In the genomic region with DNA sequence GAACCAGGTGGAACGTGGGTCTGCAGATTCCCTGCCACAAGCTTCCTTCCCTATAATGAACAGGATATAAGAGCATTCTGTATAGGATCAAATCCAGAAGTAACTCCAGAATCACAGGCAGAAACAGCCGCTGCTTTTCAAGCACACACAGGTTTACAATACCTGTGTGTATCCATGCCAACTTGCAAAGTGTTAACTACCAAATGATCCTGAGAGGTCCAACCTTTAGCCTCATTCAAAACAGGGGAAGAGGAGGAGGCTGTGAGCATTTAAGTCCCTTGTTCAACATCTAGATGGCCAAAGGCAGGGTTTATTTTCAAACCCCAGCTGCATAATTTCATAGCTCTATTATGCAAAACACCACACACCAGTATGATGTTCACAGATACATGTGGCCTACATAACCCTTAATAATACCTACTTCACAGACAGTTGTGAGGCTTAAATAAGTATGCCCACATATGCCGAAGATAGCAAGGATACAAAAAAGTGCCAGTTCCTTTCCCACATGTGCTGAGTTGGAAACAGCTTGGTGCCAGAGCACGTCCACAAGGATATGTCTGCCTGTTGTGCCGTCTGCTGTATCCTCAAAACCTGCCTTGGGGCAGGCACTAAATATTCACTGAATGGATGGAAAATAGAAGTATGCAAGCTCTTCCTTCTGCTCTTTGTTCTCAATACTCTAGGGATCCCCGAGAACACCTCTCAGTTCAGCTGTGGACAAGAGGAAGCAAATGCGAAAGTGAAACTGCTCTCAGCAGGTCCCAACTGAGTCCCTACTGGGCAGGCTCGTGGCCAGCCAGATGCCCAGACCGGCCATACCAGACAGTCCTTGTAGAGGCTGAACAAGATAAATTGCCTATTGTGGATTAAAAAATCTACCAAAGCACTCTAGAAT, we compare ENCODE assay signal across 8 cellular contexts.
DNase-seq lines count a peak whose midpoint lies in the region; TF ChIP-seq lines count a peak whose summit lies in the region.

No MANE protein-coding gene starts in this region.

- H3K18ac ChIP-seq in neuronal stem cell (ENCODE audit: low read length): no peak overlapping the region

- no CpG with 5 or more reads among the region's 9 CpGs for WGBS in neuronal stem cell (ENCODE audit: extremely low coverage in 2 of 2, insufficient read length in 2 of 2, insufficient replicate concordance in 1 of 2), 2 donors

- peaks cover 3% of the 10 kb centered on the region for H3K79me1 ChIP-seq in neuronal stem cell (ENCODE audit: low read depth, low read length)

- peak overlapping the region; percentile 61 for H3K4me3 Mint-ChIP-seq in activated CD4-positive, alpha-beta memory T cell treated with anti-CD3 and anti-CD28 coated beads, Interleukin-2, amount 10 ng/mL, durations not matched to agents 7 days and 5 days

- H3K9ac ChIP-seq in KMS-11 (peak overlapping the region; percentile 52), neuronal stem cell (ENCODE audit: low read depth, low read length, poor library complexity) (no peak overlapping the region)

- in situ Hi-C loops in G401 (cut with HindIII; ENCODE audit: low sequenced_read_pairs): no loop called here

- H4K91ac ChIP-seq in neuronal stem cell (ENCODE audit: low read depth, low read length, poor library complexity): no peak overlapping the region

- H3K9me3 Mint-ChIP-seq in activated CD4-positive, alpha-beta memory T cell treated with anti-CD3 and anti-CD28 coated beads, Interleukin-2, amount 10 ng/mL, durations not matched to agents 7 days and 5 days: peaks cover 31% of the 10 kb centered on the region

- H3K27ac ChIP-seq in KMS-11 (peak overlapping the region; percentile 55), neuronal stem cell (replicated peaks; ENCODE audit: low read length) (no peak overlapping the region)

- H3K36me3 ChIP-seq in KMS-11 (ENCODE audit: insufficient read depth) (no peaks in the 10 kb centered on the region), neuronal stem cell (replicated peaks in 1 of 2; ENCODE audit: control insufficient read depth in 2 of 2, insufficient read depth in 2 of 2, low read length in 2 of 2) (no peaks in the 10 kb centered on the region)

- H3K4me1 Mint-ChIP-seq in activated CD4-positive, alpha-beta memory T cell treated with anti-CD3 and anti-CD28 coated beads, Interleukin-2, amount 10 ng/mL, durations not matched to agents 7 days and 5 days: peaks cover 6% of the 10 kb centered on the region

- no peaks in the 10 kb centered on the region for H3K36me3 Mint-ChIP-seq in activated CD4-positive, alpha-beta memory T cell treated with anti-CD3 and anti-CD28 coated beads, Interleukin-2, amount 10 ng/mL, durations not matched to agents 7 days and 5 days (ENCODE audit: low read depth)

- no peak overlapping the region for H3K27ac Mint-ChIP-seq in activated CD4-positive, alpha-beta memory T cell treated with anti-CD3 and anti-CD28 coated beads, Interleukin-2, amount 10 ng/mL, durations not matched to agents 7 days and 5 days

- CTCF ChIA-PET in activated CD4-positive, alpha-beta memory T cell treated with anti-CD3 and anti-CD28 coated beads, Interleukin-2, amount 10 ng/mL, durations not matched to agents 7 days and 5 days (lab: Charles Lee): interaction anchor here (1.0 kb wide), 1 partner anchor 70 kb away, joined by 3 read pairs; no protein-coding TSS in a partner anchor

- POLR2A ChIA-PET in activated CD4-positive, alpha-beta memory T cell treated with anti-CD3 and anti-CD28 coated beads, Interleukin-2, amount 10 ng/mL, durations not matched to agents 7 days and 5 days (lab: Charles Lee): no interaction called here

- no peaks in the 10 kb centered on the region for H3K9me3 ChIP-seq in neuronal stem cell (replicated peaks in 1 of 2; ENCODE audit: control insufficient read depth in 2 of 2, insufficient read depth in 1 of 2, low read depth in 1 of 2, low read length in 2 of 2)

- peak overlapping the region; percentile 61 for H2AFZ ChIP-seq in KMS-11 (ENCODE audit: low read depth)
- H2AFZ ChIP-seq in neuronal stem cell (ENCODE audit: low read length): peak overlapping the region; percentile 70

- H3K4me3 ChIP-seq in KMS-11 (IDR thresholded peaks at IDR 0.05; ENCODE audit: insufficient read depth, low read depth, low read length) (no peak overlapping the region), neuronal stem cell (ENCODE audit: low read length in 2 of 2) (peak overlapping the region in 1 of 2 donors; percentile 12)

- no peak overlapping the region for H3K14ac ChIP-seq in neuronal stem cell (ENCODE audit: low read length)

- peak; percentile 85 for DNase-seq in Daoy (ENCODE audit: low read depth)
- DNase-seq in GM20000 (ENCODE audit: low spot score): peak; percentile 69
- DNase-seq in activated CD4-positive, alpha-beta memory T cell treated with anti-CD3 and anti-CD28 coated beads, Interleukin-2, amount 10 ng/mL, durations not matched to agents 7 days and 5 days: no peak
- peak; percentile 62 for DNase-seq in foreskin melanocyte
- DNase-seq in neuronal stem cell (ENCODE audit: low spot score): no peak
- DNase-seq in G401 (ENCODE audit: low spot score): no peak
- DNase-seq in NK-92 treated with Interleukin-12 subunit alpha and Interleukin-12 subunit beta, amount 100 ng/mL, for 24 hours (lab: John Stamatoyannopoulos, UW): no peak

- H3K27me3 ChIP-seq in KMS-11 (ENCODE audit: insufficient read depth, low read depth) (no peaks in the 10 kb centered on the region), neuronal stem cell (ENCODE audit: control insufficient read depth in 3 of 3, insufficient read depth in 3 of 3, low read depth in 1 of 3, low read length in 3 of 3) (no peaks in the 10 kb centered on the region)

- no peak overlapping the region for H2BK5ac ChIP-seq in neuronal stem cell (ENCODE audit: low read length)

- H3K4ac ChIP-seq in neuronal stem cell (ENCODE audit: low read length): no peak overlapping the region

- no peak overlapping the region for H4K8ac ChIP-seq in neuronal stem cell (ENCODE audit: low read depth, low read length)

- TF ChIP-seq CTCF in GM20000 (IDR thresholded peaks at IDR 0.05; ENCODE audit: extremely low read depth, missing control alignments) (no peak), KMS-11 (conservative IDR thresholded peaks at IDR 0.05; ENCODE audit: low read depth, low read length) (no peak)

- no peak overlapping the region for H2BK15ac ChIP-seq in neuronal stem cell (ENCODE audit: low read length)

- H2BK120ac ChIP-seq in neuronal stem cell (ENCODE audit: low read depth, low read length): no peak overlapping the region

- H3K4me2 ChIP-seq in KMS-11 (peak overlapping the region; percentile 93), neuronal stem cell (ENCODE audit: insufficient read depth, low read length, poor library complexity, severe bottlenecking) (no peak overlapping the region)

- H3K27me3 Mint-ChIP-seq in activated CD4-positive, alpha-beta memory T cell treated with anti-CD3 and anti-CD28 coated beads, Interleukin-2, amount 10 ng/mL, durations not matched to agents 7 days and 5 days: no peaks in the 10 kb centered on the region

- no peaks in the 10 kb centered on the region for H4K20me1 ChIP-seq in KMS-11 (ENCODE audit: insufficient read depth)

- H3K4me1 ChIP-seq in KMS-11 (ENCODE audit: low read depth, poor library complexity, severe bottlenecking): peaks cover 32% of the 10 kb centered on the region
- peaks cover 7 to 9% of the 10 kb centered on the region in 2 donors for H3K4me1 ChIP-seq in neuronal stem cell (ENCODE audit: control insufficient read depth in 2 of 2, insufficient read depth in 1 of 2, low read depth in 1 of 2, low read length in 2 of 2)

- H2AK5ac ChIP-seq in neuronal stem cell (ENCODE audit: low read depth, low read length): no peak overlapping the region

- H3K23ac ChIP-seq in neuronal stem cell (ENCODE audit: low read depth, low read length, poor library complexity): no peak overlapping the region

- H3K79me2 ChIP-seq in KMS-11 (ENCODE audit: insufficient read depth, low read depth): no peaks in the 10 kb centered on the region

- H2BK12ac ChIP-seq in neuronal stem cell (ENCODE audit: low read length): no peak overlapping the region

Comparison
In these comparisons a context has a peak if more than half of its experiments do, and no peak if none do; other contexts are left out.
1. DNase-seq: peak in Daoy (single experiment), GM20000 (single experiment) and foreskin melanocyte (single experiment); none in activated CD4-positive, alpha-beta memory T cell treated with anti-CD3 and anti-CD28 coated beads, Interleukin-2, amount 10 ng/mL, durations not matched to agents 7 days and 5 days (single experiment), neuronal stem cell (single experiment), G401 (single experiment) and NK-92 treated with Interleukin-12 subunit alpha and Interleukin-12 subunit beta, amount 100 ng/mL, for 24 hours (single experiment).